In genomic region chr17:1060991-1061390, GRCh38 we compare ENCODE assay signal across 8 cellular contexts.
A peak's percentile ranks its signal among the peaks of the same experiment; 100 is the strongest.
DNase-seq lines count a peak whose midpoint lies in the region; ATAC-seq and TF ChIP-seq lines count a peak whose summit lies in the region.

No MANE protein-coding gene starts in this region.

- peak; percentile 99 for DNase-seq in EL
- peak; percentile 94 for DNase-seq in choroid plexus epithelial cell (ENCODE audit: low read depth)
- peak; percentile 92 for DNase-seq in osteocyte (ENCODE audit: extremely low spot score, unreplicated experiment)
- DNase-seq in activated T-helper 2 cell treated with anti-CD3 and anti-CD28 coated beads, Interferon-gamma antibody, Interleukin-2, Interleukin-4, amounts not matched to agents 10 μg/mL and 5 μg/mL and 100 μg/mL, durations not matched to agents 14 hours and 24 hours and 36 hours (ENCODE audit: low spot score): no peak
- no peak for DNase-seq in NCI-H526 treated with DMSO at 0.1 percent for 48 hours (lab: John Stamatoyannopoulos, UW)

- no peaks in the 10 kb centered on the region for H3K9me3 Mint-ChIP-seq in osteocyte (ENCODE audit: unreplicated experiment)
- peaks cover 8% of the 10 kb centered on the region for H3K9me3 Mint-ChIP-seq in activated T-helper 2 cell treated with anti-CD3 and anti-CD28 coated beads, Interferon-gamma antibody, Interleukin-2, Interleukin-4, amounts not matched to agents 10 μg/mL and 5 μg/mL and 100 μg/mL, durations not matched to agents 14 hours and 24 hours and 36 hours

- H3K36me3 Mint-ChIP-seq in osteocyte (ENCODE audit: unreplicated experiment): peaks cover 34% of the 10 kb centered on the region
- H3K36me3 Mint-ChIP-seq in activated T-helper 2 cell treated with anti-CD3 and anti-CD28 coated beads, Interferon-gamma antibody, Interleukin-2, Interleukin-4, amounts not matched to agents 10 μg/mL and 5 μg/mL and 100 μg/mL, durations not matched to agents 14 hours and 24 hours and 36 hours (ENCODE audit: low read depth): peaks cover 50% of the 10 kb centered on the region

- H3K4me3 Mint-ChIP-seq in osteocyte (ENCODE audit: unreplicated experiment): no peak overlapping the region
- H3K4me3 Mint-ChIP-seq in activated T-helper 2 cell treated with anti-CD3 and anti-CD28 coated beads, Interferon-gamma antibody, Interleukin-2, Interleukin-4, amounts not matched to agents 10 μg/mL and 5 μg/mL and 100 μg/mL, durations not matched to agents 14 hours and 24 hours and 36 hours (ENCODE audit: low read depth): no peak overlapping the region

- no peak overlapping the region for H3K4me3 ChIP-seq in choroid plexus epithelial cell (ENCODE audit: low read depth, low read length)

- peaks cover 13% of the 10 kb centered on the region for H3K4me1 Mint-ChIP-seq in osteocyte (ENCODE audit: unreplicated experiment)
- H3K4me1 Mint-ChIP-seq in activated T-helper 2 cell treated with anti-CD3 and anti-CD28 coated beads, Interferon-gamma antibody, Interleukin-2, Interleukin-4, amounts not matched to agents 10 μg/mL and 5 μg/mL and 100 μg/mL, durations not matched to agents 14 hours and 24 hours and 36 hours (ENCODE audit: low read depth): no peaks in the 10 kb centered on the region

- TF ChIP-seq CTCF in choroid plexus epithelial cell (conservative IDR thresholded peaks at IDR 0.05; ENCODE audit: low read depth, low read length): no peak
- TF ChIP-seq CTCF in osteocyte (IDR thresholded peaks at IDR 0.05): no peak

- peak overlapping the region; percentile 54 for H3K27ac Mint-ChIP-seq in osteocyte (ENCODE audit: unreplicated experiment)
- no peak overlapping the region for H3K27ac Mint-ChIP-seq in activated T-helper 2 cell treated with anti-CD3 and anti-CD28 coated beads, Interferon-gamma antibody, Interleukin-2, Interleukin-4, amounts not matched to agents 10 μg/mL and 5 μg/mL and 100 μg/mL, durations not matched to agents 14 hours and 24 hours and 36 hours

- intact Hi-C loops in activated T-helper 2 cell treated with anti-CD3 and anti-CD28 coated beads, Interferon-gamma antibody, Interleukin-2, Interleukin-4, amounts not matched to agents 10 μg/mL and 5 μg/mL and 100 μg/mL, durations not matched to agents 14 hours and 24 hours and 36 hours (cut with micrococcal nuclease): no loop called here

- no peaks in the 10 kb centered on the region for H3K27me3 Mint-ChIP-seq in osteocyte (ENCODE audit: unreplicated experiment)
- no peaks in the 10 kb centered on the region for H3K27me3 Mint-ChIP-seq in activated T-helper 2 cell treated with anti-CD3 and anti-CD28 coated beads, Interferon-gamma antibody, Interleukin-2, Interleukin-4, amounts not matched to agents 10 μg/mL and 5 μg/mL and 100 μg/mL, durations not matched to agents 14 hours and 24 hours and 36 hours (ENCODE audit: low read depth)

- ATAC-seq in HG02623 (IDR thresholded peaks at IDR 0.05; ENCODE audit: unreplicated experiment) (no peak), GM18868 (IDR thresholded peaks at IDR 0.05; ENCODE audit: unreplicated experiment) (no peak)

TF ChIP-seq in PFSK-1, 5 proteins besides CTCF, POLR2A, EP300 and RAD21:
- TF ChIP-seq POLR2AphosphoS5 (IDR thresholded peaks at IDR 0.05; ENCODE audit: low read depth, low read length): 0 out of 2 replicates have a peak, but pooled peaks have one; percentile 23
- TF ChIP-seq, protein P1, sequence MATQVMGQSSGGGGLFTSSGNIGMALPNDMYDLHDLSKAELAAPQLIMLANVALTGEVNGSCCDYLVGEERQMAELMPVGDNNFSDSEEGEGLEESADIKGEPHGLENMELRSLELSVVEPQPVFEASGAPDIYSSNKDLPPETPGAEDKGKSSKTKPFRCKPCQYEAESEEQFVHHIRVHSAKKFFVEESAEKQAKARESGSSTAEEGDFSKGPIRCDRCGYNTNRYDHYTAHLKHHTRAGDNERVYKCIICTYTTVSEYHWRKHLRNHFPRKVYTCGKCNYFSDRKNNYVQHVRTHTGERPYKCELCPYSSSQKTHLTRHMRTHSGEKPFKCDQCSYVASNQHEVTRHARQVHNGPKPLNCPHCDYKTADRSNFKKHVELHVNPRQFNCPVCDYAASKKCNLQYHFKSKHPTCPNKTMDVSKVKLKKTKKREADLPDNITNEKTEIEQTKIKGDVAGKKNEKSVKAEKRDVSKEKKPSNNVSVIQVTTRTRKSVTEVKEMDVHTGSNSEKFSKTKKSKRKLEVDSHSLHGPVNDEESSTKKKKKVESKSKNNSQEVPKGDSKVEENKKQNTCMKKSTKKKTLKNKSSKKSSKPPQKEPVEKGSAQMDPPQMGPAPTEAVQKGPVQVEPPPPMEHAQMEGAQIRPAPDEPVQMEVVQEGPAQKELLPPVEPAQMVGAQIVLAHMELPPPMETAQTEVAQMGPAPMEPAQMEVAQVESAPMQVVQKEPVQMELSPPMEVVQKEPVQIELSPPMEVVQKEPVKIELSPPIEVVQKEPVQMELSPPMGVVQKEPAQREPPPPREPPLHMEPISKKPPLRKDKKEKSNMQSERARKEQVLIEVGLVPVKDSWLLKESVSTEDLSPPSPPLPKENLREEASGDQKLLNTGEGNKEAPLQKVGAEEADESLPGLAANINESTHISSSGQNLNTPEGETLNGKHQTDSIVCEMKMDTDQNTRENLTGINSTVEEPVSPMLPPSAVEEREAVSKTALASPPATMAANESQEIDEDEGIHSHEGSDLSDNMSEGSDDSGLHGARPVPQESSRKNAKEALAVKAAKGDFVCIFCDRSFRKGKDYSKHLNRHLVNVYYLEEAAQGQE (IDR thresholded peaks at IDR 0.05; ENCODE audit: insufficient read depth in 1 of 2, low read depth in 2 of 2, low read length in 2 of 2): no peak
- peak; percentile 99 for TF ChIP-seq FOXP2 (optimal IDR thresholded peaks at IDR 0.05; ENCODE audit: borderline replicate concordance, extremely low read depth, extremely low read length, insufficient read depth)
TF ChIP-seq in PFSK-1: peak in this region for 2.

Comparison
In these comparisons a context has a peak if more than half of its experiments do, and no peak if none do; other contexts are left out.
1. DNase-seq: peak in EL (single experiment), choroid plexus epithelial cell (single experiment) and osteocyte (single experiment); none in activated T-helper 2 cell treated with anti-CD3 and anti-CD28 coated beads, Interferon-gamma antibody, Interleukin-2, Interleukin-4, amounts not matched to agents 10 μg/mL and 5 μg/mL and 100 μg/mL, durations not matched to agents 14 hours and 24 hours and 36 hours (single experiment) and NCI-H526 treated with DMSO at 0.1 percent for 48 hours (single experiment).